In the genomic region with DNA sequence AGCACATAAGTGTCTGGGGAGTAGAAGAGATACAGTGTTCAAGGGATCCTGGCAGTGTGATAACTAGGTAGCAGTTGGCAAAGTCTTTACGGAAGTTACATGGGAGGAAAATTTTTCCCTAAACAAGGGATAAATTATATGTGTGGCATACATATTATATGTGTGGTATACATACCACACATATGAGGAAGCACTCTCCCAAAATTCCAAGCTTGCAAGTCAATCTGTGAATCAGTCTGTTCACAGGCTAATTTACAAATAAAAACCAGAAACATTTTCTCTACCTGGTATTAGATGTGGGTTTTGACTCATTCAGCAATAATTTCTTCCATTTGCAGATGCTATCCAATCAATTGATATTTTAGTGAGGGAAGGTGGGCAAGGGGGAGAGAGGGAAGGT, we compare ENCODE assay signal across 26 cellular contexts.
DNase-seq lines count a peak whose midpoint lies in the region; ATAC-seq, FAIRE-seq and TF ChIP-seq lines count a peak whose summit lies in the region.
"Had no signal": no experiment of that assay in that cellular context is flagged by ENCODE, and none has a peak within 500 bp of the region (broad histone marks: within the 10 kb centered on the region; RNA-seq: fewer than 3 reads in every experiment).

No MANE protein-coding gene starts in this region.

- H3K9ac ChIP-seq in Karpas-422 (ENCODE audit: low read length), result no peak overlapping the region
- H3K9ac ChIP-seq: BLaER1, GM23248 had no signal

- no peaks in the 10 kb centered on the region for H3K79me2 ChIP-seq in GM23338 (replicated peaks; ENCODE audit: insufficient read depth)
- no peaks in the 10 kb centered on the region for H3K79me2 ChIP-seq in Karpas-422 (ENCODE audit: low read length)

- no peak overlapping the region for H3K4me3 ChIP-seq in GM23338
- no peak overlapping the region for H3K4me3 ChIP-seq in Karpas-422 (ENCODE audit: low read length)
- no peak overlapping the region for H3K4me3 ChIP-seq in bronchial epithelial cell (ENCODE audit: low read depth, low read length)
- H3K4me3 ChIP-seq in gastroesophageal sphincter, result no peak overlapping the region
- H3K4me3 ChIP-seq: BLaER1, GM23248, PC-9 had no signal

- no peak overlapping the region for H3K4me3 Mint-ChIP-seq in GM23338
- H3K4me3 Mint-ChIP-seq: CD4-positive, CD25-positive, alpha-beta regulatory T cell; H9; HFFc6 had no signal

- 82 to 83% methylated on average over 1 of the region's 1 CpG for WGBS in gastroesophageal sphincter (ENCODE audit: low coverage in 1 of 2), 2 donors

- H3K27me3 ChIP-seq in GM23338 (ENCODE audit: insufficient read depth), result no peaks in the 10 kb centered on the region
- H3K27me3 ChIP-seq in Karpas-422 (ENCODE audit: low read length), result no peaks in the 10 kb centered on the region
- H3K27me3 ChIP-seq in bronchial epithelial cell (ENCODE audit: control insufficient read depth, insufficient read depth, low read length), result no peaks in the 10 kb centered on the region
- no peaks in the 10 kb centered on the region for H3K27me3 ChIP-seq in foreskin keratinocyte
- H3K27me3 ChIP-seq in gastroesophageal sphincter, result no peaks in the 10 kb centered on the region
- H3K27me3 ChIP-seq: BLaER1 had no signal

- H3K27me3 Mint-ChIP-seq in GM23338 (ENCODE audit: insufficient read depth, low read depth, poor library complexity), result no peaks in the 10 kb centered on the region
- H3K27me3 Mint-ChIP-seq: CD4-positive, CD25-positive, alpha-beta regulatory T cell had no signal

- no peaks in the 10 kb centered on the region for H3K9me3 Mint-ChIP-seq in GM23338

- H4K20me1 ChIP-seq in GM23338 (replicated peaks; ENCODE audit: insufficient read depth) (no peaks in the 10 kb centered on the region), Karpas-422 (ENCODE audit: insufficient read depth, low read depth, low read length) (no peaks in the 10 kb centered on the region)
- H4K20me1 ChIP-seq: BLaER1 had no signal

- H3K9me2 ChIP-seq in GM23338 (ENCODE audit: insufficient read depth) (no peaks in the 10 kb centered on the region), Karpas-422 (replicated peaks; ENCODE audit: insufficient read depth, low read length) (no peaks in the 10 kb centered on the region)

- TF ChIP-seq POLR2A in gastroesophageal sphincter (IDR thresholded peaks at IDR 0.05), result no peak
- no peak for TF ChIP-seq POLR2A in GM12892 (IDR thresholded peaks at IDR 0.05; ENCODE audit: low read depth, low read length)

- H2AFZ ChIP-seq in GM23338 (peak overlapping the region; percentile 52), Karpas-422 (ENCODE audit: low read length) (no peak overlapping the region)
- H2AFZ ChIP-seq: GM23248, PC-9 had no signal

- no peaks in the 10 kb centered on the region for H3F3A ChIP-seq in GM23338 (replicated peaks; ENCODE audit: low read depth)

- H3K36me3 Mint-ChIP-seq in GM23338 (ENCODE audit: low read depth), result no peaks in the 10 kb centered on the region
- H3K36me3 Mint-ChIP-seq: CD4-positive, CD25-positive, alpha-beta regulatory T cell had no signal

- FAIRE-seq in bronchial epithelial cell (lab: Jason Lieb, UNC) (no peak), GM12892 (lab: Jason Lieb, UNC) (no peak)
- FAIRE-seq: A204.1, GM18507 had no signal

- no peaks in the 10 kb centered on the region; the same call in 1 of the 2 replicates for H3K4me1 ChIP-seq in GM23338 (ENCODE audit: insufficient read depth)
- H3K4me1 ChIP-seq in Karpas-422 (ENCODE audit: low read length), result no peaks in the 10 kb centered on the region
- peaks cover 5% of the 10 kb centered on the region for H3K4me1 ChIP-seq in foreskin keratinocyte
- H3K4me1 ChIP-seq in gastroesophageal sphincter, result no peaks in the 10 kb centered on the region
- H3K4me1 ChIP-seq: BLaER1 had no signal

- H3K4me2 ChIP-seq in GM23338 (no peak overlapping the region), Karpas-422 (ENCODE audit: low read depth, low read length, poor library complexity, severe bottlenecking) (no peak overlapping the region)
- H3K4me2 ChIP-seq: BLaER1, PC-9 had no signal

- H3K36me3 ChIP-seq in GM23338 (ENCODE audit: insufficient read depth), result no peaks in the 10 kb centered on the region
- H3K36me3 ChIP-seq in Karpas-422 (ENCODE audit: insufficient read depth, low read length), result no peaks in the 10 kb centered on the region
- no peaks in the 10 kb centered on the region for H3K36me3 ChIP-seq in bronchial epithelial cell (ENCODE audit: control insufficient read depth, insufficient read depth, low read length)
- no peaks in the 10 kb centered on the region for H3K36me3 ChIP-seq in gastroesophageal sphincter
- H3K36me3 ChIP-seq: BLaER1 had no signal

- no peak for TF ChIP-seq EP300 in gastroesophageal sphincter (IDR thresholded peaks at IDR 0.05)

- TF ChIP-seq CTCF in GM23338 (conservative IDR thresholded peaks at IDR 0.05; ENCODE audit: low read depth in 2 of 2) (no peak), bronchial epithelial cell (IDR thresholded peaks at IDR 0.05; ENCODE audit: insufficient read depth, low read length, severe bottlenecking) (no peak), foreskin keratinocyte (conservative IDR thresholded peaks at IDR 0.05) (no peak), gastroesophageal sphincter (IDR thresholded peaks at IDR 0.05) (no peak)

- peaks cover 5% of the 10 kb centered on the region; the same call in 1 of the 3 replicates for H3K4me1 Mint-ChIP-seq in GM23338
- H3K4me1 Mint-ChIP-seq: CD4-positive, CD25-positive, alpha-beta regulatory T cell had no signal

- H3K27ac ChIP-seq in GM23338 (ENCODE audit: low read depth) (no peak overlapping the region), Karpas-422 (ENCODE audit: low read length) (no peak overlapping the region), foreskin keratinocyte (no peak overlapping the region), gastroesophageal sphincter (no peak overlapping the region)
- H3K27ac ChIP-seq: BLaER1, GM23248, PC-9 had no signal

- no peaks in the 10 kb centered on the region for H3K9me3 ChIP-seq in Karpas-422 (ENCODE audit: low read length)
- H3K9me3 ChIP-seq in gastroesophageal sphincter, result no peaks in the 10 kb centered on the region
- H3K9me3 ChIP-seq: BLaER1 had no signal

- DNase-seq in GM23338 (ENCODE audit: low spot score) (no peak), Karpas-422 (peak; percentile 33), bronchial epithelial cell (ENCODE audit: low read depth) (peak; percentile 42), foreskin keratinocyte (peak; percentile 58 to 85), nucleus accumbens (lab: John Stamatoyannopoulos, UW) (no peak), GM12892 (ENCODE audit: insufficient read length) (no peak)
- DNase-seq: CD4-positive, CD25-positive, alpha-beta regulatory T cell; DMS153; DND-41; GM23248; H9; HFFc6; Kasumi-1; NCI-H1694; NCI-H2029 treated with DMSO at 0.1 percent for 48 hours; NCI-H446 treated with DMSO at 0.1 percent for 48 hours; NCI-H526; NK-92 treated with Interleukin-12 subunit alpha and Interleukin-12 subunit beta, amount 100 ng/mL, for 24 hours; PC-9; RPMI8226; SHP77 had no signal

- no peak overlapping the region for H3K27ac Mint-ChIP-seq in GM23338
- H3K27ac Mint-ChIP-seq: CD4-positive, CD25-positive, alpha-beta regulatory T cell; H9; HFFc6 had no signal

- ATAC-seq in GM23338 (no peak), foreskin keratinocyte (peak; percentile 93), gastroesophageal sphincter (no peak), HG02970 (IDR thresholded peaks at IDR 0.05; ENCODE audit: low FRiP score, unreplicated experiment) (no peak)

TF ChIP-seq in GM23338, 12 proteins besides CTCF, POLR2A, EP300 and RAD21 (continues in another document):
- TF ChIP-seq STAT1 (IDR thresholded peaks at IDR 0.05; ENCODE audit: unreplicated experiment), result no peak

Comparison
In these comparisons a context has a peak if more than half of its experiments do, and no peak if none do; other contexts are left out.
1. DNase-seq: peak in Karpas-422 (single experiment), bronchial epithelial cell (single experiment) and foreskin keratinocyte (2 of 2); none in GM23338 (single experiment), nucleus accumbens (0 of 56) and GM12892 (single experiment).